Comparison of ENCODE assay signal across 6 cellular contexts in the genomic region with DNA sequence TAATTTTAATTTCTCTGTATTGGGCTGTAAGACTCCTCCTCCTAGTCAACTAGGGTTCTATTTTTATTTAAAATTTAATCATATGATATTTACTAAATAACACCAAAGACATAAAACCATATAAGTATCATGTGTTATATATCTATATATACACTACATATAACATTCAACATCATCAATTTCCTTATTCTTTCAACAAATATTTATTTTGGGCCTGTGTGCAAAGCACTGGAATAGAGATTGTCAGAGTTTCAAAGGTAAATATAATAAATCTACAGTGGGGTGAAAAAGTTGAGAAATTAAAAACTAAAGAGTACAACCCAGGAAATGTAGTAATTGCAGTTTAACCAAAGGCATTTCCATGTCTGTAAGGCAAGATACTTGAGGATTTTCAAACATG.
"Had no signal": no experiment of that assay in that cellular context is flagged by ENCODE, and none has a peak within 500 bp of the region (broad histone marks: within the 10 kb centered on the region; RNA-seq: fewer than 3 reads in every experiment).

No MANE protein-coding gene starts in this region.

- ATAC-seq: GM23338, HepG2 had no signal

- H3K27ac Mint-ChIP-seq: GM23338, H9, IgD-negative memory B cell had no signal

- H3K27me3 Mint-ChIP-seq: IgD-negative memory B cell had no signal

- H3K36me3 Mint-ChIP-seq: IgD-negative memory B cell had no signal

- H3K4me2 ChIP-seq: GM23338 had no signal

- H3K9me3 Mint-ChIP-seq: GM23338, H9 had no signal

- DNase-seq: H9, HCEC 1CT had no signal

- H2AFZ ChIP-seq: GM23338 had no signal

- H3K4me1 Mint-ChIP-seq: GM23338, H9, IgD-negative memory B cell had no signal

- H3K4me3 Mint-ChIP-seq: GM23338, H9, IgD-negative memory B cell had no signal

- H3K27ac ChIP-seq: HL-60 had no signal

- H3K4me3 ChIP-seq: GM23338 had no signal
